8 cellular contexts compared by ENCODE assay signal in genomic region chr6:34027445-34027936, GRCh38.
DNase-seq lines count a peak whose midpoint lies in the region; ATAC-seq and TF ChIP-seq lines count a peak whose summit lies in the region.

No MANE protein-coding gene starts in this region.

- CTCF ChIA-PET in Calu3 (lab: Charles Lee) = interaction anchor here (1.0 to 1.6 kb wide), 6 partner anchors 8 to 1327 kb away, joined by 3 to 17 read pairs (median 4); partner anchors contain the start of gene UQCC2

- H3K4me1 Mint-ChIP-seq in Calu3 (ENCODE audit: low read depth, unreplicated experiment) = peaks cover under 1% of the 10 kb centered on the region

- H3K27ac ChIP-seq in coronary artery = no peak overlapping the region

- peak; percentile 84 for ATAC-seq in mucosa of descending colon
- ATAC-seq in GM18502 (IDR thresholded peaks at IDR 0.05; ENCODE audit: poor library complexity, unreplicated experiment) = no peak

- H3K9me3 ChIP-seq in mucosa of descending colon = no peaks in the 10 kb centered on the region

- no TSS peak for BruUV-seq in Calu3 (replicated peaks; lab: Mats Ljungman, UMichigan)

- DNase-seq in Calu3 (peak; percentile 82), coronary artery (ENCODE audit: low spot score) (no peak), mucosa of descending colon (peak; percentile 55 to 82 (median 77)), cerebellar cortex (ENCODE audit: low spot score) (no peak)
- DNase-seq in Jurkat, Clone E6-1 (ENCODE audit: low read depth, low spot score) = peak; percentile 29
- DNase-seq in activated CD4-positive, alpha-beta T cell treated with anti-CD3 and anti-CD28 coated beads for 48 hours = peak; percentile 76
- peak; percentile 20 to 25 for DNase-seq in stimulated activated CD8-positive, alpha-beta memory T cell treated with anti-CD3 and anti-CD28 coated beads, Interleukin-7, amount 100 ng/mL, for 48 hours (ENCODE audit: extremely low read depth in 1 of 2, low read depth in 1 of 2)

- no peak overlapping the region for H3K4me3 Mint-ChIP-seq in Calu3 (ENCODE audit: low read depth, unreplicated experiment)

- peaks cover 79% of the 10 kb centered on the region for H3K27me3 Mint-ChIP-seq in Calu3 (ENCODE audit: unreplicated experiment)

- peak; percentile 97 for TF ChIP-seq CTCF in Calu3 (IDR thresholded peaks at IDR 0.05; ENCODE audit: unreplicated experiment)
- peak; percentile 53 for TF ChIP-seq CTCF in coronary artery (IDR thresholded peaks at IDR 0.05)
- peak; percentile 74 for TF ChIP-seq CTCF in mucosa of descending colon (IDR thresholded peaks at IDR 0.05)

- H3K4me3 ChIP-seq in Jurkat, Clone E6-1 (ENCODE audit: low read length) = no peak overlapping the region
- H3K4me3 ChIP-seq in coronary artery (no peak overlapping the region), mucosa of descending colon (no peak overlapping the region)

- no peaks in the 10 kb centered on the region for H3K9me3 Mint-ChIP-seq in Calu3 (ENCODE audit: low read depth, unreplicated experiment)

- no peak overlapping the region for H3K27ac Mint-ChIP-seq in Calu3 (ENCODE audit: unreplicated experiment)

- H3K4me1 ChIP-seq in mucosa of descending colon (ENCODE audit: low read depth) = peaks cover 5% of the 10 kb centered on the region

- no peaks in the 10 kb centered on the region for H3K36me3 Mint-ChIP-seq in Calu3 (ENCODE audit: insufficient read depth, unreplicated experiment)

- no peaks in the 10 kb centered on the region for H3K36me3 ChIP-seq in mucosa of descending colon (ENCODE audit: low read depth)

- intact Hi-C loops in Calu3 (cut with micrococcal nuclease; ENCODE audit: unreplicated experiment) = loop anchor here (1.0 to 5.0 kb wide), 3 partner anchors 175 to 315 kb away; partner anchors contain the start of gene UQCC2
- intact Hi-C loops in mucosa of descending colon (cut with DNase I, micrococcal nuclease) = loop anchor here (5.0 to 10.0 kb wide), 2 partner anchors 253 to 255 kb away; no protein-coding TSS in a partner anchor

Comparison
In these comparisons a context has a peak if more than half of its experiments do, and no peak if none do; other contexts are left out.
1. DNase-seq: peak in Calu3 (single experiment), Jurkat, Clone E6-1 (single experiment), activated CD4-positive, alpha-beta T cell treated with anti-CD3 and anti-CD28 coated beads for 48 hours (single experiment), mucosa of descending colon (3 of 3) and stimulated activated CD8-positive, alpha-beta memory T cell treated with anti-CD3 and anti-CD28 coated beads, Interleukin-7, amount 100 ng/mL, for 48 hours (2 of 2); none in coronary artery (single experiment) and cerebellar cortex (single experiment).
2. Peak in every context shown above with its lines, with median percentiles within 50 percentile points of each other: CTCF ChIP-seq.